Comparison of ENCODE assay signal across 20 cellular contexts in genomic region chr7:2076649-2077064, GRCh38.
"Had no signal": no experiment of that assay in that cellular context is flagged by ENCODE, and none has a peak within 500 bp of the region (broad histone marks: within the 10 kb centered on the region; RNA-seq: fewer than 3 reads in every experiment).

No MANE protein-coding gene starts in this region.

- H3K9me3 ChIP-seq: esophagus muscularis mucosa, left ventricle myocardium inferior, right atrium auricular region, transverse colon had no signal

- H3K4me3 Mint-ChIP-seq: activated CD4-positive, alpha-beta T cell treated with anti-CD3 and anti-CD28 coated beads, Interleukin-2, amount 10 ng/mL, durations not matched to agents 24 days and 14 days; activated naive CD8-positive, alpha-beta T cell treated with anti-CD3 and anti-CD28 coated beads, Interleukin-2, amount 10 ng/mL, durations not matched to agents 7 days and 5 days; brain; central memory CD8-positive, alpha-beta T cell; natural killer cell treated with Interleukin-12 subunit alpha and Interleukin-12 subunit beta and Interleukin-15 and Interleukin-18, amount 100 ng/mL, for 72 hours had no signal

- H3K9me3 Mint-ChIP-seq: activated CD4-positive, alpha-beta T cell treated with anti-CD3 and anti-CD28 coated beads, Interleukin-2, amount 10 ng/mL, durations not matched to agents 24 days and 14 days; activated naive CD8-positive, alpha-beta T cell treated with anti-CD3 and anti-CD28 coated beads, Interleukin-2, amount 10 ng/mL, durations not matched to agents 7 days and 5 days; brain; central memory CD8-positive, alpha-beta T cell; natural killer cell treated with Interleukin-12 subunit alpha and Interleukin-12 subunit beta and Interleukin-15 and Interleukin-18, amount 100 ng/mL, for 72 hours had no signal

- H3K27me3 ChIP-seq: esophagus muscularis mucosa, hepatocyte, right atrium auricular region, transverse colon had no signal

- H3K27me3 Mint-ChIP-seq: activated CD4-positive, alpha-beta T cell treated with anti-CD3 and anti-CD28 coated beads, Interleukin-2, amount 10 ng/mL, durations not matched to agents 24 days and 14 days; activated naive CD8-positive, alpha-beta T cell treated with anti-CD3 and anti-CD28 coated beads, Interleukin-2, amount 10 ng/mL, durations not matched to agents 7 days and 5 days; brain; central memory CD8-positive, alpha-beta T cell had no signal

- H2AFZ ChIP-seq: hepatocyte had no signal

- ATAC-seq: natural killer cell treated with Interleukin-12 subunit alpha and Interleukin-12 subunit beta and Interleukin-15 and Interleukin-18, amount 100 ng/mL, for 72 hours had no signal

- H3K27ac Mint-ChIP-seq: activated CD4-positive, alpha-beta T cell treated with anti-CD3 and anti-CD28 coated beads, Interleukin-2, amount 10 ng/mL, durations not matched to agents 24 days and 14 days; activated naive CD8-positive, alpha-beta T cell treated with anti-CD3 and anti-CD28 coated beads, Interleukin-2, amount 10 ng/mL, durations not matched to agents 7 days and 5 days; natural killer cell treated with Interleukin-12 subunit alpha and Interleukin-12 subunit beta and Interleukin-15 and Interleukin-18, amount 100 ng/mL, for 72 hours had no signal

- H3K79me2 ChIP-seq: hepatocyte had no signal

- H3K4me2 ChIP-seq: hepatocyte had no signal

- H3K4me3 ChIP-seq: coronary artery, esophagus muscularis mucosa, hepatocyte, left ventricle myocardium inferior, right atrium auricular region, skin epidermis, transverse colon had no signal

- H3K4me1 ChIP-seq: esophagus muscularis mucosa, left ventricle myocardium inferior, right atrium auricular region had no signal

- H3K27ac ChIP-seq: coronary artery, esophagus muscularis mucosa, hepatocyte, left ventricle myocardium inferior, right atrium auricular region, skin epidermis, transverse colon had no signal

- DNase-seq: activated CD4-positive, alpha-beta T cell treated with anti-CD3 and anti-CD28 coated beads, Interleukin-2, amount 10 ng/mL, durations not matched to agents 24 days and 14 days; activated CD4-positive, CD25-positive, alpha-beta regulatory T cell; activated gamma-delta T cell treated with Interleukin-2 at 50 U/mL for 16 hours; activated naive CD8-positive, alpha-beta T cell treated with anti-CD3 and anti-CD28 coated beads, Interleukin-2, amount 10 ng/mL, durations not matched to agents 7 days and 5 days; islet precursor cell; left ventricle myocardium inferior; occipital lobe; stimulated activated CD4-positive, alpha-beta T cell treated with anti-CD3 and anti-CD28 coated beads, Interleukin-15, amount 100 ng/mL, for 24 hours; stimulated activated CD4-positive, alpha-beta T cell treated with anti-CD3 and anti-CD28 coated beads, Interleukin-4, amount 100 ng/mL, for 1 hour; stimulated activated naive CD4-positive, alpha-beta T cell treated with Interleukin-2 at 50 U/mL for 16 hours; substantia nigra; transverse colon had no signal

- H3K36me3 Mint-ChIP-seq: natural killer cell treated with Interleukin-12 subunit alpha and Interleukin-12 subunit beta and Interleukin-15 and Interleukin-18, amount 100 ng/mL, for 72 hours had no signal

- H3K36me3 ChIP-seq: right atrium auricular region, transverse colon had no signal
